In the genomic region with DNA sequence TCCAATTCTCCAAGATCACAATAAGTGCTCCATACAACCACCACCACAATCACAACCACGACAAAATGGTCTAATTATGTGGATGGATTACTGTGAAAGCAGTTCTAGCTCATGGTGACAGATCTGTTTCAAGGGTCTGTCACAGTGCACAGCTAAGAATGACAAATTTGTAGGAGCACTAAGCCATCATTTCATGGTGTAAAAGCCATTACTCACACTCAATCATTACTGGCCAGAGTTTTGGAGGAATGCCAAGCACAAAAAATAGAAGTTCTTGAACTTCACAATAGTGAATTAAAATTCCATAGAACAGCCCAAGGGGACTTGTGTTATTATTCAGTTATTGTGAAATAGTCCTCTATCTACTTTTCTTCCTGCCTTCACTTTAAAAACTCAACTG, we compare ENCODE assay signal across 19 cellular contexts. TPM values are rescaled to one million over a fixed set of nuclear protein-coding genes. Genes with fewer than 3 reads are reported as not detected.
A peak's percentile ranks its signal among the peaks of the same experiment; 100 is the strongest.
DNase-seq lines count a peak whose midpoint lies in the region; ATAC-seq, FAIRE-seq and TF ChIP-seq lines count a peak whose summit lies in the region.
"Had no signal": no experiment of that assay in that cellular context is flagged by ENCODE, and none has a peak within 500 bp of the region (broad histone marks: within the 10 kb centered on the region; RNA-seq: fewer than 3 reads in every experiment).

No MANE protein-coding gene starts in this region.

- POLR2A ChIA-PET in HepG2 (lab: Yijun Ruan, JAX), result no interaction called here

- no peak overlapping the region for H3K4me3 Mint-ChIP-seq in activated T-cell treated with anti-CD3 and anti-CD28 coated beads, Interleukin-2, amount 50 U/mL, for 24 hours
- H3K4me3 Mint-ChIP-seq: activated naive CD8-positive, alpha-beta T cell; stimulated activated memory B cell treated with anti-CD40 and anti-IgM and Interleukin-4, amounts not matched to agents 10 μg/mL and 1 μg/mL and 100 μg/mL, for 72 hours had no signal

- peaks cover 0 to 5% (median 1%) of the 10 kb centered on the region in 4 donors for H3K36me3 ChIP-seq in liver (ENCODE audit: control insufficient read depth in 4 of 4, insufficient read depth in 3 of 4, low read depth in 1 of 4, low read length in 3 of 4)
- no peaks in the 10 kb centered on the region for H3K36me3 ChIP-seq in HepG2 (replicated peaks in 1 of 2; ENCODE audit: control insufficient read depth in 1 of 2, insufficient read depth in 2 of 2, low read length in 2 of 2)
- no peaks in the 10 kb centered on the region for H3K36me3 ChIP-seq in adipocyte (ENCODE audit: control insufficient read depth, insufficient read depth, low read length, severe bottlenecking)
- no peaks in the 10 kb centered on the region for H3K36me3 ChIP-seq in gastroesophageal sphincter
- H3K36me3 ChIP-seq: SJCRH30, tibial nerve had no signal

- no peaks in the 10 kb centered on the region for H3K4me1 Mint-ChIP-seq in activated T-cell treated with anti-CD3 and anti-CD28 coated beads, Interleukin-2, amount 50 U/mL, for 24 hours (ENCODE audit: low read depth)
- H3K4me1 Mint-ChIP-seq: stimulated activated memory B cell treated with anti-CD40 and anti-IgM and Interleukin-4, amounts not matched to agents 10 μg/mL and 1 μg/mL and 100 μg/mL, for 72 hours had no signal

- peak overlapping the region; percentile 66 to 92 (median 89) for H3K4me3 ChIP-seq in liver (ENCODE audit: low read depth in 1 of 3, low read length in 3 of 3)
- H3K4me3 ChIP-seq in HepG2 (replicated peaks in 1 of 3; ENCODE audit: insufficient read depth in 1 of 3, low read depth in 2 of 3, low read length in 3 of 3), result no peak overlapping the region
- H3K4me3 ChIP-seq in adipocyte (ENCODE audit: low read length), result no peak overlapping the region
- no peak overlapping the region for H3K4me3 ChIP-seq in foreskin fibroblast (ENCODE audit: low read depth in 1 of 2, low read length in 2 of 2)
- H3K4me3 ChIP-seq in gastroesophageal sphincter, result no peak overlapping the region
- H3K4me3 ChIP-seq: SJCRH30, tibial nerve had no signal

- ATAC-seq in HepG2, result no peak
- no peak for ATAC-seq in gastroesophageal sphincter
- no peak for ATAC-seq in GM21619 (IDR thresholded peaks at IDR 0.05; ENCODE audit: unreplicated experiment)
- ATAC-seq: HCT116; stimulated activated memory B cell treated with anti-CD40 and anti-IgM and Interleukin-4, amounts not matched to agents 10 μg/mL and 1 μg/mL and 100 μg/mL, for 72 hours had no signal

- peaks cover 5% of the 10 kb centered on the region for H3K27me3 Mint-ChIP-seq in activated T-cell treated with anti-CD3 and anti-CD28 coated beads, Interleukin-2, amount 50 U/mL, for 24 hours
- H3K27me3 Mint-ChIP-seq: activated naive CD8-positive, alpha-beta T cell had no signal

- TF ChIP-seq POLR2A in HepG2 (IDR thresholded peaks at IDR 0.05; ENCODE audit: insufficient read depth in 1 of 2, low read depth in 2 of 2, low read length in 2 of 2) (no peak), gastroesophageal sphincter (IDR thresholded peaks at IDR 0.05) (no peak)

- H3K9ac ChIP-seq in liver (ENCODE audit: low read depth in 1 of 2, low read length in 2 of 2) (peak overlapping the region; percentile 56 to 92), HepG2 (ENCODE audit: insufficient read depth, low read depth, low read length) (no peak overlapping the region), adipocyte (ENCODE audit: low read length) (no peak overlapping the region)

- H3K27me3 ChIP-seq in liver (ENCODE audit: control insufficient read depth in 4 of 4, insufficient read depth in 4 of 4, low read length in 3 of 4) (no peaks in the 10 kb centered on the region), HepG2 (ENCODE audit: control insufficient read depth in 1 of 2, insufficient read depth in 2 of 2, low read length in 2 of 2) (no peaks in the 10 kb centered on the region), adipocyte (replicated peaks; ENCODE audit: control insufficient read depth, insufficient read depth, low read length) (no peaks in the 10 kb centered on the region), gastroesophageal sphincter (no peaks in the 10 kb centered on the region)
- H3K27me3 ChIP-seq: SJCRH30, tibial nerve had no signal

- H3K9me3 Mint-ChIP-seq in activated T-cell treated with anti-CD3 and anti-CD28 coated beads, Interleukin-2, amount 50 U/mL, for 24 hours, result no peaks in the 10 kb centered on the region
- H3K9me3 Mint-ChIP-seq: stimulated activated memory B cell treated with anti-CD40 and anti-IgM and Interleukin-4, amounts not matched to agents 10 μg/mL and 1 μg/mL and 100 μg/mL, for 72 hours had no signal

- no TSS peak for BruUV-seq in HepG2 (replicated peaks; lab: Mats Ljungman, UMichigan)

- no peak for TF ChIP-seq CTCF in liver (IDR thresholded peaks at IDR 0.05; ENCODE audit: low read depth, low read length, missing input control)
- TF ChIP-seq CTCF in HepG2 (CRISPR knock-in tag; IDR thresholded peaks at IDR 0.05), result no peak
- no peak for TF ChIP-seq CTCF in foreskin fibroblast (IDR thresholded peaks at IDR 0.05; ENCODE audit: low read depth, low read length)
- TF ChIP-seq CTCF in GM20000 (IDR thresholded peaks at IDR 0.05; ENCODE audit: extremely low read depth, missing control alignments), result no peak
- TF ChIP-seq CTCF in gastroesophageal sphincter (IDR thresholded peaks at IDR 0.05), result no peak

- TF ChIP-seq EP300 in HepG2 (IDR thresholded peaks at IDR 0.05; ENCODE audit: low read depth in 2 of 2, low read length in 2 of 2) (no peak), HepG2 (CRISPR knock-in tag; IDR thresholded peaks at IDR 0.05; ENCODE audit: borderline replicate concordance) (no peak), gastroesophageal sphincter (IDR thresholded peaks at IDR 0.05) (no peak)

- H3K4me2 ChIP-seq in HepG2 (ENCODE audit: low read depth, low read length), result no peak overlapping the region

- no peak overlapping the region for H3K27ac Mint-ChIP-seq in activated T-cell treated with anti-CD3 and anti-CD28 coated beads, Interleukin-2, amount 50 U/mL, for 24 hours
- H3K27ac Mint-ChIP-seq: activated naive CD8-positive, alpha-beta T cell; stimulated activated memory B cell treated with anti-CD40 and anti-IgM and Interleukin-4, amounts not matched to agents 10 μg/mL and 1 μg/mL and 100 μg/mL, for 72 hours had no signal

- H3K4me1 ChIP-seq in liver (ENCODE audit: control insufficient read depth in 4 of 4, insufficient read depth in 4 of 4, low read length in 3 of 4) (peaks cover 0 to 28% (median 12%) of the 10 kb centered on the region in 4 donors), HepG2 (ENCODE audit: insufficient read depth, low read length) (peaks cover 8% of the 10 kb centered on the region), adipocyte (ENCODE audit: control insufficient read depth, insufficient read depth, low read length) (peaks cover 13% of the 10 kb centered on the region), gastroesophageal sphincter (no peaks in the 10 kb centered on the region)
- H3K4me1 ChIP-seq: tibial nerve had no signal

- H3K27ac ChIP-seq in liver (ENCODE audit: low read depth in 1 of 2, low read length in 2 of 2) (peak overlapping the region; percentile 51 to 76), HepG2 (ENCODE audit: extremely low read length, insufficient read depth, low read length) (no peak overlapping the region), gastroesophageal sphincter (no peak overlapping the region)
- H3K27ac ChIP-seq: SJCRH30 had no signal

- DNase-seq in HepG2 (ENCODE audit: low spot score), result no peak
- DNase-seq in adipocyte (ENCODE audit: low read depth), result peak; percentile 64
- DNase-seq in foreskin fibroblast, result peak; percentile 16 to 25
- no peak for DNase-seq in GM20000 (ENCODE audit: low spot score)
- no peak for DNase-seq in activated T-cell treated with anti-CD3 and anti-CD28 coated beads, Interleukin-2, amount 50 U/mL, for 24 hours
- DNase-seq: activated CD4-positive, alpha-beta T cell treated with anti-CD3 and anti-CD28 coated beads, Interleukin-2, amount 50 U/mL, for 1 hour; central memory CD4-positive, alpha-beta T cell; glutamatergic neuron; midbrain; NCI-H446 had no signal

- CTCF ChIA-PET in HepG2 (lab: Yijun Ruan, JAX; ENCODE audit: low intra/inter-chr PET ratio, low total read pairs), result no interaction called here

- TF ChIP-seq RAD21 in liver (IDR thresholded peaks at IDR 0.05) (no peak), HepG2 (CRISPR knock-in tag; IDR thresholded peaks at IDR 0.05) (no peak)

- WGBS in liver, result 15% methylated on average over 1 of the region's 1 CpG
- WGBS in HepG2 (ENCODE audit: low lambda C conversion rate), result 42% methylated on average over 1 of the region's 1 CpG
- WGBS in gastroesophageal sphincter (ENCODE audit: low coverage in 1 of 2), 2 donors, result 12 to 38% methylated on average over 1 of the region's 1 CpG

- H4K20me1 ChIP-seq in HepG2 (ENCODE audit: insufficient read depth, low read length), result no peaks in the 10 kb centered on the region

- no peaks in the 10 kb centered on the region for H3K9me3 ChIP-seq in liver (ENCODE audit: control insufficient read depth in 4 of 4, low read length in 3 of 4)
- H3K9me3 ChIP-seq in HepG2 (ENCODE audit: low read length), result no peaks in the 10 kb centered on the region
- H3K9me3 ChIP-seq in adipocyte (ENCODE audit: control insufficient read depth, low read length), result no peaks in the 10 kb centered on the region
- H3K9me3 ChIP-seq in gastroesophageal sphincter, result no peaks in the 10 kb centered on the region
- H3K9me3 ChIP-seq: SJCRH30, tibial nerve had no signal

- H3K79me2 ChIP-seq in HepG2 (ENCODE audit: insufficient read depth, low read length), result no peaks in the 10 kb centered on the region

- FAIRE-seq in HepG2 (lab: Jason Lieb, UNC), result no peak
- FAIRE-seq: G401.6 had no signal

- H3K36me3 Mint-ChIP-seq in activated T-cell treated with anti-CD3 and anti-CD28 coated beads, Interleukin-2, amount 50 U/mL, for 24 hours (ENCODE audit: low read depth), result no peaks in the 10 kb centered on the region
- H3K36me3 Mint-ChIP-seq: activated naive CD8-positive, alpha-beta T cell; stimulated activated memory B cell treated with anti-CD40 and anti-IgM and Interleukin-4, amounts not matched to agents 10 μg/mL and 1 μg/mL and 100 μg/mL, for 72 hours had no signal

- intact Hi-C loops in HepG2 (cut with micrococcal nuclease; ENCODE audit: unreplicated experiment), result no loop called here

- H2AFZ ChIP-seq in HepG2 (ENCODE audit: low read length), result no peak overlapping the region

- in situ Hi-C loops in HepG2 (cut with HindIII; ENCODE audit: extremely low pct_ligation_motif_present, low pct_unique_long_range_greater_than_20kb), result no loop called here

RNA-seq across cellular contexts. Expression of a gene that starts 2.3 kb away (rescaled TPM):
- total RNA-seq in liver, result 100 to 1,000 TPM; 651 to 930 TPM
- polyA plus RNA-seq in liver, result 100 to 1,000 TPM; 469 to 499 TPM
- total RNA-seq in HepG2 (2016; rRNA removed; fragmentation: Illumina TruSeq; extraction: Trizol), result 44.9 and 51.7 TPM in 2 replicates
- total RNA-seq in HepG2 (2016; cell fraction: cytosol; rRNA removed; fragmentation: Illumina TruSeq; extraction: Trizol; ENCODE audit: low read depth), result 4.5 and 7.1 TPM in 2 replicates
- 42.6 and 49.0 TPM in 2 replicates for total RNA-seq in HepG2 (2016; cell fraction: insoluble cytoplasmic fraction; rRNA removed; fragmentation: Illumina TruSeq; extraction: Trizol)
- total RNA-seq in HepG2 (2016; cell fraction: membrane; rRNA removed; fragmentation: Illumina TruSeq; extraction: Trizol), result 22.1 and 24.3 TPM in 2 replicates
- total RNA-seq in HepG2 (2016; cell fraction: nucleus; rRNA removed; fragmentation: Illumina TruSeq; extraction: Trizol), result 47.7 and 52.3 TPM in 2 replicates
- polyA plus RNA-seq in HepG2 (2011; rRNA removed), result 17.6 and 24.4 TPM in 2 replicates
- 16.5 and 18.6 TPM in 2 replicates for polyA plus RNA-seq in HepG2 (2011; cell fraction: cytosol; rRNA removed)
- 16.9 and 18.9 TPM in 2 replicates for polyA plus RNA-seq in HepG2 (2011; cell fraction: nucleus; rRNA removed)
- polyA plus RNA-seq in HepG2 (2012), result 13.0 and 24.2 TPM in 2 replicates
- 1.3 and 1.4 TPM in 2 replicates for polyA plus RNA-seq in HepG2 (2016; cell fraction: cytosol; fragmentation: Illumina TruSeq; extraction: Trizol; ENCODE audit: low read depth)
- polyA plus RNA-seq in HepG2 (2016; cell fraction: insoluble cytoplasmic fraction; fragmentation: Illumina TruSeq; extraction: Trizol; ENCODE audit: low read depth), result 22.9 and 25.1 TPM in 2 replicates
- polyA plus RNA-seq in HepG2 (2016; cell fraction: membrane; fragmentation: Illumina TruSeq; extraction: Trizol; ENCODE audit: low read depth), result 7.7 and 8.8 TPM in 2 replicates
- 28.4 and 30.6 TPM in 2 replicates for polyA plus RNA-seq in HepG2 (2016; cell fraction: nucleus; fragmentation: Illumina TruSeq; extraction: Trizol; ENCODE audit: insufficient read depth, low read depth)
- 49.7 and 1,370 TPM in 2 replicates for polyA minus RNA-seq in HepG2 (2011; rRNA and poly(A)+ RNA removed; ENCODE audit: low replicate concordance)
- polyA minus RNA-seq in HepG2 (2011; cell fraction: cytosol; rRNA and poly(A)+ RNA removed), result 44.2 and 46.4 TPM in 2 replicates
- 89.2 and 97.7 TPM in 2 replicates for polyA minus RNA-seq in HepG2 (2011; cell fraction: nucleus; rRNA and poly(A)+ RNA removed)
- total RNA-seq in gastroesophageal sphincter, result 1 to 10 TPM; 1.5 to 2.4 (median 1.8) TPM

Comparison
In these comparisons a context has a peak if more than half of its experiments do, and no peak if none do; other contexts are left out.
1. H3K27ac ChIP-seq: peak in liver (2 of 2); none in HepG2 (single experiment) and gastroesophageal sphincter (0 of 4).
2. H3K4me3 ChIP-seq: peak in liver (3 of 3); none in HepG2 (0 of 3), adipocyte (single experiment), foreskin fibroblast (0 of 2) and gastroesophageal sphincter (0 of 2).
3. H3K9ac ChIP-seq: peak in liver (2 of 2); none in HepG2 (single experiment) and adipocyte (single experiment).
4. DNase-seq: peak in adipocyte (single experiment) and foreskin fibroblast (2 of 2); none in HepG2 (single experiment), GM20000 (single experiment) and activated T-cell treated with anti-CD3 and anti-CD28 coated beads, Interleukin-2, amount 50 U/mL, for 24 hours (single experiment).